20 cellular contexts compared by ENCODE assay signal in genomic region chr2:213490087-213490486, GRCh38.
DNase-seq lines count a peak whose midpoint lies in the region; ATAC-seq and TF ChIP-seq lines count a peak whose summit lies in the region.
"Had no signal": no experiment of that assay in that cellular context is flagged by ENCODE, and none has a peak within 500 bp of the region (broad histone marks: within the 10 kb centered on the region; RNA-seq: fewer than 3 reads in every experiment).

No MANE protein-coding gene starts in this region.

- TF ChIP-seq CTCF in LNCAP (IDR thresholded peaks at IDR 0.05): peak; percentile 58
- peak; percentile 26 for TF ChIP-seq CTCF in RWPE2 (IDR thresholded peaks at IDR 0.05; ENCODE audit: poor library complexity, severe bottlenecking)

- DNase-seq in NCI-H526 treated with DMSO at 0.1 percent for 48 hours (lab: John Stamatoyannopoulos, UW) (peak; percentile 4), NCI-H526 (lab: John Stamatoyannopoulos, UW) (no peak), RWPE2 (ENCODE audit: low spot score) (no peak), pons (ENCODE audit: low spot score) (peak; percentile 24), anterior cingulate cortex (lab: John Stamatoyannopoulos, UW) (no peak), C1 segment of cervical spinal cord (lab: John Stamatoyannopoulos, UW) (no peak)
- no peak for DNase-seq in activated CD4-positive, alpha-beta T cell treated with anti-CD3 and anti-CD28 coated beads for 4 hours
- DNase-seq: activated CD8-positive, alpha-beta memory T cell treated with anti-CD3 and anti-CD28 coated beads, Interleukin-2, amount 50 U/mL, for 48 hours; activated naive CD4-positive, alpha-beta T cell treated with anti-CD3 and anti-CD28 coated beads, Interleukin-2, amount 10 ng/mL, durations not matched to agents 7 days and 5 days; COR-L47; effector CD8-positive, alpha-beta T cell; HCEC 1CT; immature natural killer cell; mesendoderm; NCI-H2029 had no signal

- no peaks in the 10 kb centered on the region for H3K36me3 ChIP-seq in RWPE2 (ENCODE audit: low read depth)
- H3K36me3 ChIP-seq: cardiac muscle cell, vagina had no signal

- H3K27me3 ChIP-seq in RWPE2 (ENCODE audit: insufficient read depth, poor library complexity, severe bottlenecking): no peaks in the 10 kb centered on the region
- H3K27me3 ChIP-seq: cardiac muscle cell, vagina had no signal

- H3K9me3 ChIP-seq in RWPE2 (ENCODE audit: severe bottlenecking): no peaks in the 10 kb centered on the region
- H3K9me3 ChIP-seq: vagina had no signal

- H3K4me1 ChIP-seq in RWPE2 (ENCODE audit: insufficient read depth, poor library complexity, severe bottlenecking): no peaks in the 10 kb centered on the region
- H3K4me1 ChIP-seq: vagina had no signal

- no peak overlapping the region for H3K4me3 ChIP-seq in RWPE2 (ENCODE audit: severe bottlenecking)
- H3K4me3 ChIP-seq: cardiac muscle cell, smooth muscle cell, vagina had no signal

- H3K27ac ChIP-seq in RWPE2 (ENCODE audit: poor library complexity, severe bottlenecking): no peak overlapping the region
- H3K27ac ChIP-seq: cardiac muscle cell, KMS-11, vagina had no signal

- no peak for ATAC-seq in RWPE2 (ENCODE audit: low read depth)

Comparison
In these comparisons a context has a peak if more than half of its experiments do, and no peak if none do; other contexts are left out.
1. DNase-seq: peak in NCI-H526 treated with DMSO at 0.1 percent for 48 hours (single experiment) and pons (single experiment); none in NCI-H526 (0 of 2), RWPE2 (single experiment), anterior cingulate cortex (0 of 58), activated CD4-positive, alpha-beta T cell treated with anti-CD3 and anti-CD28 coated beads for 4 hours (0 of 2) and C1 segment of cervical spinal cord (0 of 14).